In genomic region chr21:27498025-27498424, GRCh38 we compare ENCODE assay signal across 16 cellular contexts.
DNase-seq lines count a peak whose midpoint lies in the region; ATAC-seq, FAIRE-seq and TF ChIP-seq lines count a peak whose summit lies in the region.
"Had no signal": no experiment of that assay in that cellular context is flagged by ENCODE, and none has a peak within 500 bp of the region (broad histone marks: within the 10 kb centered on the region; RNA-seq: fewer than 3 reads in every experiment).

No MANE protein-coding gene starts in this region.

- H2AFZ ChIP-seq in astrocyte (ENCODE audit: low read depth, low read length) (no peak overlapping the region), osteoblast (ENCODE audit: low read length) (peak overlapping the region; percentile 0)

- ATAC-seq in HG03139 (IDR thresholded peaks at IDR 0.05; ENCODE audit: unreplicated experiment): no peak

- H3K4me1 ChIP-seq in astrocyte (ENCODE audit: insufficient read depth, low read length) (no peaks in the 10 kb centered on the region), osteoblast (ENCODE audit: insufficient read depth, low read length) (no peaks in the 10 kb centered on the region), kidney (ENCODE audit: control insufficient read depth in 1 of 2, insufficient read depth in 1 of 2, low read depth in 1 of 2, low read length in 2 of 2) (no peaks in the 10 kb centered on the region)
- H3K4me1 ChIP-seq: HAP-1 had no signal

- FAIRE-seq in astrocyte (lab: Jason Lieb, UNC): peak; percentile 5
- no peak for FAIRE-seq in kidney (lab: Jason Lieb, UNC)
- FAIRE-seq: HTR-8/SVneo had no signal

- H3K27me3 ChIP-seq in astrocyte (ENCODE audit: insufficient read depth, low read length) (no peaks in the 10 kb centered on the region), osteoblast (ENCODE audit: insufficient read depth, low read length) (no peaks in the 10 kb centered on the region)

- H3K36me3 ChIP-seq in astrocyte (ENCODE audit: insufficient read depth, low read length) (no peaks in the 10 kb centered on the region), osteoblast (ENCODE audit: insufficient read depth, low read length) (no peaks in the 10 kb centered on the region), kidney (ENCODE audit: control insufficient read depth in 1 of 2, insufficient read depth in 2 of 2, low read length in 2 of 2) (no peaks in the 10 kb centered on the region)
- H3K36me3 ChIP-seq: HAP-1 had no signal

- H3K27ac Mint-ChIP-seq in astrocyte (ENCODE audit: unreplicated experiment): no peak overlapping the region
- no peak overlapping the region for H3K27ac Mint-ChIP-seq in activated CD4-positive, alpha-beta memory T cell treated with anti-CD3 and anti-CD28 coated beads for 36 hours

- no peaks in the 10 kb centered on the region for H3K9me3 Mint-ChIP-seq in astrocyte (ENCODE audit: unreplicated experiment)
- peaks cover 2% of the 10 kb centered on the region for H3K9me3 Mint-ChIP-seq in activated CD4-positive, alpha-beta memory T cell treated with anti-CD3 and anti-CD28 coated beads for 36 hours

- DNase-seq in EL: peak; percentile 29
- peak; percentile 42 for DNase-seq in M059J (ENCODE audit: low read depth)
- no peak for DNase-seq in astrocyte (ENCODE audit: low read depth)
- no peak for DNase-seq in osteoblast (ENCODE audit: insufficient read length, low spot score, missing footprints)
- DNase-seq in kidney: no peak
- no peak for DNase-seq in activated CD4-positive, alpha-beta memory T cell treated with anti-CD3 and anti-CD28 coated beads for 36 hours
- DNase-seq in erythroblast (lab: John Stamatoyannopoulos, UW): no peak
- DNase-seq: DMS 273 treated with DMSO at 0.1 percent for 48 hours, NCI-H1105 treated with DMSO at 0.1 percent for 48 hours, NCI-H1694 treated with DMSO at 0.1 percent for 48 hours, NCI-H2107, NCI-H446 treated with DMSO at 0.1 percent for 48 hours had no signal

- no peak overlapping the region for H3K4me3 ChIP-seq in astrocyte (ENCODE audit: insufficient read depth, low read depth, low read length)
- no peak overlapping the region for H3K4me3 ChIP-seq in osteoblast (ENCODE audit: insufficient read depth, low read length)
- no peak overlapping the region for H3K4me3 ChIP-seq in kidney (ENCODE audit: low read length in 2 of 2)
- H3K4me3 ChIP-seq: HAP-1 had no signal

- H3K4me1 Mint-ChIP-seq in astrocyte (ENCODE audit: low read depth, unreplicated experiment): peaks cover 2% of the 10 kb centered on the region
- H3K4me1 Mint-ChIP-seq in activated CD4-positive, alpha-beta memory T cell treated with anti-CD3 and anti-CD28 coated beads for 36 hours (ENCODE audit: low read depth): no peaks in the 10 kb centered on the region

- no peak overlapping the region for H3K9ac ChIP-seq in astrocyte (ENCODE audit: low read length)
- no peak overlapping the region for H3K9ac ChIP-seq in kidney (ENCODE audit: low read length in 2 of 2)

- H3K27ac ChIP-seq in astrocyte (ENCODE audit: low read depth, low read length) (no peak overlapping the region), osteoblast (ENCODE audit: low read depth, low read length) (no peak overlapping the region), kidney (ENCODE audit: low read depth in 2 of 2, low read length in 2 of 2) (no peak overlapping the region)
- H3K27ac ChIP-seq: C4-2B had no signal

- POLR2A ChIA-PET in activated CD4-positive, alpha-beta memory T cell treated with anti-CD3 and anti-CD28 coated beads for 36 hours (lab: Charles Lee): no interaction called here

- H3K27me3 Mint-ChIP-seq in astrocyte (ENCODE audit: low read depth, unreplicated experiment): no peaks in the 10 kb centered on the region
- H3K27me3 Mint-ChIP-seq in activated CD4-positive, alpha-beta memory T cell treated with anti-CD3 and anti-CD28 coated beads for 36 hours: no peaks in the 10 kb centered on the region

- peaks cover 3% of the 10 kb centered on the region for H3K9me3 ChIP-seq in astrocyte (ENCODE audit: insufficient read depth, low read depth, low read length)
- no peaks in the 10 kb centered on the region for H3K9me3 ChIP-seq in osteoblast (ENCODE audit: low read depth, low read length)
- no peaks in the 10 kb centered on the region for H3K9me3 ChIP-seq in kidney (ENCODE audit: control insufficient read depth in 1 of 2, low read length in 2 of 2)
- H3K9me3 ChIP-seq: HAP-1 had no signal

- H3K4me2 ChIP-seq in astrocyte (ENCODE audit: low read length): no peak overlapping the region
- no peak overlapping the region for H3K4me2 ChIP-seq in osteoblast (ENCODE audit: insufficient read depth, low read length)

- intact Hi-C loops in kidney (cut with DNase I): no loop called here
- intact Hi-C loops in activated CD4-positive, alpha-beta memory T cell treated with anti-CD3 and anti-CD28 coated beads for 36 hours (cut with micrococcal nuclease): no loop called here

- TF ChIP-seq CTCF in astrocyte (IDR thresholded peaks at IDR 0.05; ENCODE audit: insufficient read depth, low read depth, low read length) (no peak), osteoblast (IDR thresholded peaks at IDR 0.05; ENCODE audit: extremely low read depth, low read depth, low read length) (no peak), kidney (IDR thresholded peaks at IDR 0.05; ENCODE audit: borderline replicate concordance, extremely low read depth, insufficient read depth) (no peak)

- H4K20me1 ChIP-seq in astrocyte (ENCODE audit: insufficient read depth, low read length) (no peaks in the 10 kb centered on the region), osteoblast (ENCODE audit: insufficient read depth, low read length) (no peaks in the 10 kb centered on the region)

- no peaks in the 10 kb centered on the region for H3K36me3 Mint-ChIP-seq in astrocyte (ENCODE audit: low read depth, unreplicated experiment)
- H3K36me3 Mint-ChIP-seq in activated CD4-positive, alpha-beta memory T cell treated with anti-CD3 and anti-CD28 coated beads for 36 hours: no peaks in the 10 kb centered on the region

- H3K79me2 ChIP-seq in astrocyte (ENCODE audit: insufficient read depth, low read length): no peaks in the 10 kb centered on the region
- no peaks in the 10 kb centered on the region for H3K79me2 ChIP-seq in osteoblast (ENCODE audit: insufficient read depth, low read length)

- no peak overlapping the region for H3K4me3 Mint-ChIP-seq in astrocyte (ENCODE audit: unreplicated experiment)
- no peak overlapping the region for H3K4me3 Mint-ChIP-seq in activated CD4-positive, alpha-beta memory T cell treated with anti-CD3 and anti-CD28 coated beads for 36 hours

- TF ChIP-seq POLR2A in erythroblast (IDR thresholded peaks at IDR 0.05; ENCODE audit: low read length): no peak

- CTCF ChIA-PET in activated CD4-positive, alpha-beta memory T cell treated with anti-CD3 and anti-CD28 coated beads for 36 hours (lab: Charles Lee): no interaction called here

Comparison
In these comparisons a context has a peak if more than half of its experiments do, and no peak if none do; other contexts are left out.
1. DNase-seq: peak in EL (single experiment) and M059J (single experiment); none in astrocyte (single experiment), osteoblast (single experiment), kidney (single experiment), activated CD4-positive, alpha-beta memory T cell treated with anti-CD3 and anti-CD28 coated beads for 36 hours (single experiment) and erythroblast (0 of 2).